Comparison of ENCODE assay signal across 8 cellular contexts in the genomic region with DNA sequence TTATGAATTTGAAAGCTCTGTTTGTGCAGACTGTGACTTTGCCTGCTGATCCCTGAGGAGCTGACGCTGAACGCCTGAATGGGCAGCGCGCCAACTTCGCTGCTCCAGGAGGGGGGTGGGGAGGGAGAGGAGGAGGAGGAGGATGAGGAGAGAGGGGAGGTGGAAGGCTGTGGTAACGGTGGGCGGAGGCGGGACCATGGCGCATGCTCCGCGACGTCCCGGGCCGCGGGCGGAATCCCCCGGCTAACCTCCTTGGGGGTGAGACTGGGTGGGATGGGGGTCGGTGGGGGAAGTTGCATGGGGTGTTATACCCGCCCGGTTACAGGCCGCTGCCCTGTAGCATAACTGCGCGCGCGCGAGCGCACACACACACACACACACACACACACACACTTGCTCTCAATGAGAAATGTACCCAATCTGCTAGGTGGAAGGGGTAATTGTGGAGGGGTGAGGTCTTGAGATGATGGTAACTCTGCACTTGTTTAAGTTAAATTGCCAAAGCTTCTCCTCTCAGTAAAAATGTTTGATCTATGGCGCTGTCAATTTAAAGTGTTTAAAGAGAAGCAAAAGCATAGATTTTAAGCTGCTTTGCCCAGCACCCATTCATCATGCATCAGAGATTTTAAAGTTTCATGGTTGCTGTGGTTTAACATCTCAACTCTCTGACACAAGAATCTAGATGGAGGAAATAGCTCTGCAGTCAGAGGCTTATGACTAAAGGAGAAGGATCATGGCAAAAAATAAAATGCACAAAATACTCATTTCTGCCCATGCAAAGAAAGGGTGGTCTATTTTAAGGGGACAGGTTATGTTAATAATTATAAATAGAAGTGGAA.
DNase-seq lines count a peak whose midpoint lies in the region; ATAC-seq, FAIRE-seq and TF ChIP-seq lines count a peak whose summit lies in the region.

No MANE protein-coding gene starts in this region.

- H3K9ac ChIP-seq in K562 (ENCODE audit: insufficient read depth in 1 of 2, low read depth in 2 of 2, low read length in 2 of 2): no peak overlapping the region

- in situ Hi-C loops in K562 (cut with MboI): no loop called here

- CTCF ChIA-PET in MCF 10A (lab: Yijun Ruan, JAX): interaction anchor here (0.8 kb wide), 1 partner anchor 17 kb away, joined by 3 read pairs; no protein-coding TSS in a partner anchor
- CTCF ChIA-PET in OCI-LY7 (lab: Charles Lee; ENCODE audit: unreplicated experiment): no interaction called here
- CTCF ChIA-PET in K562 (lab: Yijun Ruan, JAX; ENCODE audit: low intra/inter-chr PET ratio): interaction anchor here (0.6 kb wide), 1 partner anchor 121 kb away, joined by 3 read pairs; no protein-coding TSS in a partner anchor

- intact Hi-C loops in breast epithelium (cut with DNase I; ENCODE audit: low total_unique reads) (no loop called here), MCF 10A (cut with micrococcal nuclease) (no loop called here), OCI-LY7 (cut with micrococcal nuclease; ENCODE audit: unreplicated experiment) (no loop called here), K562 (cut with micrococcal nuclease) (no loop called here), sciatic nerve (cut with DNase I) (no loop called here)

- DNase-seq in breast epithelium (ENCODE audit: low spot score in 2 of 2): no peak
- DNase-seq in MCF 10A (ENCODE audit: unreplicated experiment): no peak
- DNase-seq in OCI-LY7 (ENCODE audit: low spot score): no peak
- no peak for DNase-seq in K562 (ENCODE audit: extremely low read depth in 1 of 4, low spot score in 3 of 4)
- peak; percentile 83 for DNase-seq in sciatic nerve (ENCODE audit: low spot score)

- H3K9me3 ChIP-seq in breast epithelium: no peaks in the 10 kb centered on the region
- no peaks in the 10 kb centered on the region for H3K9me3 ChIP-seq in OCI-LY7 (ENCODE audit: low read length)
- H3K9me3 ChIP-seq in K562 (replicated peaks; ENCODE audit: control insufficient read depth, insufficient read depth, low read depth, low read length): no peaks in the 10 kb centered on the region
- no peaks in the 10 kb centered on the region for H3K9me3 ChIP-seq in iPS-18c (ENCODE audit: control insufficient read depth, insufficient read depth, low read length)

- H3K27ac Mint-ChIP-seq in MCF 10A (ENCODE audit: low read depth, unreplicated experiment): no peak overlapping the region

- no peaks in the 10 kb centered on the region for H3K36me3 ChIP-seq in breast epithelium
- no peaks in the 10 kb centered on the region for H3K36me3 ChIP-seq in OCI-LY7 (ENCODE audit: insufficient read depth, low read length)
- H3K36me3 ChIP-seq in K562 (ENCODE audit: control insufficient read depth, insufficient read depth, low read length): no peaks in the 10 kb centered on the region

- H3K4me3 ChIP-seq in breast epithelium: peak overlapping the region; percentile 46 to 77 (median 57)
- H3K4me3 ChIP-seq in OCI-LY7 (ENCODE audit: low read depth, low read length, poor library complexity, severe bottlenecking): no peak overlapping the region
- no peak overlapping the region for H3K4me3 ChIP-seq in K562
- peak overlapping the region; percentile 70 for H3K4me3 ChIP-seq in iPS-18c (ENCODE audit: insufficient read depth, low read depth, low read length)

- no peak for TF ChIP-seq POLR2A in breast epithelium (IDR thresholded peaks at IDR 0.05)
- TF ChIP-seq POLR2A in K562 (conservative IDR thresholded peaks at IDR 0.05): no peak

- TF ChIP-seq CTCF in breast epithelium (IDR thresholded peaks at IDR 0.05): no peak
- TF ChIP-seq CTCF in MCF 10A (IDR thresholded peaks at IDR 0.05; ENCODE audit: unreplicated experiment): no peak
- TF ChIP-seq CTCF in OCI-LY7 (conservative IDR thresholded peaks at IDR 0.05; ENCODE audit: low read length): no peak
- TF ChIP-seq CTCF in K562 (IDR thresholded peaks at IDR 0.05 in 2 of 3, conservative IDR thresholded peaks at IDR 0.05 in 1 of 3; ENCODE audit: insufficient read depth in 2 of 3, low read depth in 1 of 3, low read length in 3 of 3): no peak

- H3K9me3 Mint-ChIP-seq in MCF 10A (ENCODE audit: unreplicated experiment): no peaks in the 10 kb centered on the region

- no peaks in the 10 kb centered on the region for H3K9me2 ChIP-seq in OCI-LY7 (ENCODE audit: insufficient read depth, low read length)

- ATAC-seq in HG02973 (IDR thresholded peaks at IDR 0.05; ENCODE audit: unreplicated experiment): peak; percentile 53
- ATAC-seq in K562: no peak
- peak; percentile 78 for ATAC-seq in sciatic nerve
- ATAC-seq in HG02763 (IDR thresholded peaks at IDR 0.05; ENCODE audit: unreplicated experiment): no peak

- H3K27me3 Mint-ChIP-seq in MCF 10A (ENCODE audit: insufficient read depth, unreplicated experiment): no peaks in the 10 kb centered on the region

- no peaks in the 10 kb centered on the region for H3K9me1 ChIP-seq in K562 (ENCODE audit: control insufficient read depth, insufficient read depth, low read length)

- POLR2A ChIA-PET in MCF 10A (lab: Yijun Ruan, JAX): no interaction called here
- POLR2A ChIA-PET in OCI-LY7 (lab: Charles Lee): interaction anchor here (0.5 to 1.2 kb wide), 3 partner anchors 11 to 231 kb away, joined by 3 read pairs; no protein-coding TSS in a partner anchor
- POLR2A ChIA-PET in K562 (lab: Yijun Ruan, JAX): interaction anchor here (0.7 kb wide), 1 partner anchor 19 kb away, joined by 3 read pairs; no protein-coding TSS in a partner anchor

- peak overlapping the region; percentile 32; the same call in 1 of the 2 replicates for H3K4me2 ChIP-seq in OCI-LY7 (ENCODE audit: low read length)
- no peak overlapping the region for H3K4me2 ChIP-seq in K562 (ENCODE audit: insufficient read depth, low read length)

- no TSS peak for BruUV-seq in MCF 10A (replicated peaks; lab: Mats Ljungman, UMichigan)
- BruUV-seq in OCI-LY7 (replicated peaks; lab: Mats Ljungman, UMichigan): no TSS peak
- BruUV-seq in K562 (replicated peaks; lab: Mats Ljungman, UMichigan): no TSS peak

- TF ChIP-seq EP300 in K562 (IDR thresholded peaks at IDR 0.05; ENCODE audit: low read length): no peak

- no peak overlapping the region for H3K4me3 Mint-ChIP-seq in MCF 10A (ENCODE audit: unreplicated experiment)

- H3K27ac ChIP-seq in breast epithelium: no peak overlapping the region
- H3K27ac ChIP-seq in OCI-LY7 (ENCODE audit: low read depth, low read length, poor library complexity, severe bottlenecking): no peak overlapping the region
- H3K27ac ChIP-seq in K562 (ENCODE audit: extremely low read depth, low read depth, low read length): no peak overlapping the region

- FAIRE-seq in K562 (lab: Jason Lieb, UNC): no peak

- no peaks in the 10 kb centered on the region for H3K4me1 Mint-ChIP-seq in MCF 10A (ENCODE audit: insufficient read depth, unreplicated experiment)

- WGBS in K562 (ENCODE audit: insufficient coverage, low coverage, missing lambda C conversion rate): 28% methylated on average over 16 of the region's 28 CpGs

- H3K27me3 ChIP-seq in breast epithelium (no peaks in the 10 kb centered on the region), K562 (ENCODE audit: control insufficient read depth in 2 of 2, insufficient read depth in 2 of 2, low read length in 2 of 2) (peaks cover 16 to 27% of the 10 kb centered on the region in 2 experiments; a peak in 4 of 5 replicates)

- H3K4me1 ChIP-seq in breast epithelium (no peaks in the 10 kb centered on the region), OCI-LY7 (ENCODE audit: insufficient read depth, low read length, poor library complexity, severe bottlenecking) (no peaks in the 10 kb centered on the region), K562 (replicated peaks in 1 of 2; ENCODE audit: control insufficient read depth in 2 of 2, insufficient read depth in 2 of 2, low read length in 2 of 2) (peaks cover 0 to 11% of the 10 kb centered on the region in 2 experiments; a peak in 1 of 5 replicates)

- H3K36me3 Mint-ChIP-seq in MCF 10A (ENCODE audit: insufficient read depth, unreplicated experiment): no peaks in the 10 kb centered on the region

- no peak for TF ChIP-seq RAD21 in K562 (CRISPR knock-in tag; conservative IDR thresholded peaks at IDR 0.05 in 1 of 2, IDR thresholded peaks at IDR 0.05 in 1 of 2)

- H2AFZ ChIP-seq in OCI-LY7 (ENCODE audit: low read length) (no peak overlapping the region), K562 (ENCODE audit: low read depth, low read length) (no peak overlapping the region)

- H3K79me2 ChIP-seq in OCI-LY7 (ENCODE audit: insufficient read depth, low read depth, low read length) (no peaks in the 10 kb centered on the region), K562 (ENCODE audit: control insufficient read depth, insufficient read depth, low read length) (no peaks in the 10 kb centered on the region)

- no peaks in the 10 kb centered on the region for H4K20me1 ChIP-seq in OCI-LY7 (ENCODE audit: insufficient read depth, low read length)
- no peaks in the 10 kb centered on the region for H4K20me1 ChIP-seq in K562 (replicated peaks; ENCODE audit: control insufficient read depth, insufficient read depth, low read length)

TF ChIP-seq in K562, 482 proteins besides CTCF, POLR2A, EP300 and RAD21:
- TF ChIP-seq NFIC (IDR thresholded peaks at IDR 0.05) (peak; percentile 63), ZBTB8A (IDR thresholded peaks at IDR 0.05; ENCODE audit: partially characterized antibody) (no peak)

Comparison
In these comparisons a context has a peak if more than half of its experiments do, and no peak if none do; other contexts are left out.
1. H3K4me3 ChIP-seq: peak in breast epithelium (3 of 3) and iPS-18c (single experiment); none in OCI-LY7 (single experiment) and K562 (single experiment).
2. ATAC-seq: peak in HG02973 (single experiment) and sciatic nerve (single experiment); none in K562 (single experiment) and HG02763 (single experiment).